ENCODE assay signal across 8 cellular contexts in the genomic region with DNA sequence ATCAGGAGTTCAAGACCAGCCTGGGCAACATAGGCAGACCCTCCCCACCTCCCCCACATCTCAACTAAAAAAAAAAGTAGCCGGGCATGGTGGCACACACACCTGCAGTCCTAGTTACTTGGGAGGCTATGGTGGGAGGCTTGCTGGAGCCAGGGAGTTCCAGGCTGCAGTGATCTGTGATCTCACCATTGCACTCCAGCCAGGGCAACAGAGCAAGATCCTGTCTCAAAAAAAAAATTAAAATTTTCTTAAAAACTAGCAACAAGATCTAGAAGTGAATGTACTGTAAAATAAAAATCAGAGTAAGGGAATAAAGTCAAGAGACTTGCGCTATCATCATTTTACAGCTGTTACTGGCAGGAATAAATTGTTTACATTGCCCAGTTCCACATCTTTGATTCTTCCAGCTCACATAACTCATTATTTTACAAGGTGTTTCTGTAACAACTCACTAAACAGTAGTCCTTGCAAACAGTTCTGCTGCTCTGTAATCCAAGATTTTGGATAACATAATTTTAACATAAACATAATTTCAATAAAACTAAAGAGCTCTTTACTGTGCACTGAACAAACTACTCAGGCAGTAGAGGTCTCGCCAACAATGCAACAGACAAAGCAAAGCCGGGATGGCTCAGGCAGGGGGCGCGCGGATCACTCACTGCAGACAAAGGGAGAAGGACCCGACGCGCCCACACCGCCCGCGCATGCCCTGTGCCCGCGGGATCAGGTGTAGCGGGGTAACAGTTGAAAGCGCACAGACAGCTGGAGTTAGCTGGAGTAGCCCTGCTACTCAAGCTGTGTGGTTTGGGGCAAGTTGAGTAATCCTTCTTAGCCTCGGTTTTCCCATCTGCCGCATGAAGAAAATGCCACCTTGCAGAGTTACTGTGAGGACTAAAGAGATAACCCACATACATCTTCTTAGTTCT.
DNase-seq lines count a peak whose midpoint lies in the region; ATAC-seq and TF ChIP-seq lines count a peak whose summit lies in the region.

No MANE protein-coding gene starts in this region.

- H3K9me3 ChIP-seq in Karpas-422 (ENCODE audit: low read length) (no peaks in the 10 kb centered on the region), PC-3 (ENCODE audit: low read length) (no peaks in the 10 kb centered on the region), uterus (no peaks in the 10 kb centered on the region)

- intact Hi-C loops in PC-3 (cut with micrococcal nuclease) = loop anchor here (1.0 to 10.0 kb wide), 3 partner anchors 209 to 596 kb away; no protein-coding TSS in a partner anchor
- intact Hi-C loops in uterus (cut with DNase I; ENCODE audit: low total_unique reads) = no loop called here

- H3K4me3 Mint-ChIP-seq in activated T-cell treated with anti-CD3 and anti-CD28 coated beads, Interleukin-2, amount 50 U/mL, for 4 hours = no peak overlapping the region

- peaks cover 4% of the 10 kb centered on the region for H3F3A ChIP-seq in PC-3 (ENCODE audit: low read length, unreplicated experiment)

- H2AFZ ChIP-seq in Karpas-422 (ENCODE audit: low read length) = no peak overlapping the region
- peak overlapping the region; percentile 45 for H2AFZ ChIP-seq in PC-3 (ENCODE audit: low read length)

- no peak overlapping the region for H3K27ac ChIP-seq in Karpas-422 (ENCODE audit: low read length)
- H3K27ac ChIP-seq in PC-3 (ENCODE audit: low read length) = no peak overlapping the region
- no peak overlapping the region for H3K27ac ChIP-seq in uterus

- H3K4me3 ChIP-seq in Karpas-422 (ENCODE audit: low read length) (no peak overlapping the region), PC-3 (ENCODE audit: low read length) (peak overlapping the region; percentile 42; the same call in 1 of the 2 replicates), fibroblast of villous mesenchyme (ENCODE audit: low read depth, low read length) (no peak overlapping the region), uterus (no peak overlapping the region)

- H3K9ac ChIP-seq in Karpas-422 (ENCODE audit: low read length) (no peak overlapping the region), PC-3 (ENCODE audit: low read length) (no peak overlapping the region)

- BruUV-seq in PC-3 (replicated peaks; lab: Mats Ljungman, UMichigan) = no TSS peak

- no peak for TF ChIP-seq POLR2A in uterus (IDR thresholded peaks at IDR 0.05)

- H3K36me3 Mint-ChIP-seq in activated T-cell treated with anti-CD3 and anti-CD28 coated beads, Interleukin-2, amount 50 U/mL, for 4 hours (ENCODE audit: insufficient read depth) = no peaks in the 10 kb centered on the region

- no peaks in the 10 kb centered on the region for H3K9me3 Mint-ChIP-seq in activated T-cell treated with anti-CD3 and anti-CD28 coated beads, Interleukin-2, amount 50 U/mL, for 4 hours

- DNase-seq in DMS79 treated with DMSO at 0.1 percent for 48 hours (lab: John Stamatoyannopoulos, UW) = peak; percentile 82
- peak; percentile 84 for DNase-seq in Karpas-422
- DNase-seq in PC-3 = peak; percentile 69
- peak; percentile 81 for DNase-seq in activated T-cell treated with anti-CD3 and anti-CD28 coated beads, Interleukin-2, amount 50 U/mL, for 4 hours
- peak; percentile 24 for DNase-seq in fibroblast of villous mesenchyme (ENCODE audit: low read depth)
- DNase-seq in pons (ENCODE audit: low spot score) = peak; percentile 72
- DNase-seq in uterus = peak; percentile 24 to 41

- ATAC-seq in GM21737 (IDR thresholded peaks at IDR 0.05; ENCODE audit: unreplicated experiment) (peak; percentile 94), PC-3 (peak; percentile 92)
- peak; percentile 99 to 100 for ATAC-seq in activated T-cell treated with anti-CD3 and anti-CD28 coated beads, Interleukin-2, amount 50 U/mL, for 4 hours

- no peak overlapping the region for H3K4me2 ChIP-seq in Karpas-422 (ENCODE audit: low read depth, low read length, poor library complexity, severe bottlenecking)
- peak overlapping the region; percentile 27 for H3K4me2 ChIP-seq in PC-3 (ENCODE audit: low read length)

- H3K4me1 Mint-ChIP-seq in activated T-cell treated with anti-CD3 and anti-CD28 coated beads, Interleukin-2, amount 50 U/mL, for 4 hours (ENCODE audit: low read depth) = peaks cover 7% of the 10 kb centered on the region

- no peaks in the 10 kb centered on the region for H3K27me3 ChIP-seq in Karpas-422 (ENCODE audit: low read length)
- no peaks in the 10 kb centered on the region for H3K27me3 ChIP-seq in PC-3 (ENCODE audit: low read length)
- H3K27me3 ChIP-seq in uterus = peaks cover 0 to 26% of the 10 kb centered on the region in 2 donors

- no peaks in the 10 kb centered on the region for H3K4me1 ChIP-seq in Karpas-422 (ENCODE audit: low read length)
- H3K4me1 ChIP-seq in PC-3 (ENCODE audit: insufficient read depth, low read length) = peaks cover 30% of the 10 kb centered on the region
- H3K4me1 ChIP-seq in uterus = no peaks in the 10 kb centered on the region

- H3K27me3 Mint-ChIP-seq in activated T-cell treated with anti-CD3 and anti-CD28 coated beads, Interleukin-2, amount 50 U/mL, for 4 hours (ENCODE audit: low read depth) = peaks cover 47% of the 10 kb centered on the region

- H3K79me2 ChIP-seq in Karpas-422 (ENCODE audit: low read length) = no peaks in the 10 kb centered on the region
- H3K79me2 ChIP-seq in PC-3 (ENCODE audit: low read length) = no peaks in the 10 kb centered on the region

- H3K9me2 ChIP-seq in Karpas-422 (replicated peaks; ENCODE audit: insufficient read depth, low read length) (no peaks in the 10 kb centered on the region), PC-3 (replicated peaks; ENCODE audit: low read length) (no peaks in the 10 kb centered on the region)

- no peaks in the 10 kb centered on the region for H4K20me1 ChIP-seq in Karpas-422 (ENCODE audit: insufficient read depth, low read depth, low read length)
- H4K20me1 ChIP-seq in PC-3 (ENCODE audit: low read length) = no peaks in the 10 kb centered on the region

- H3K36me3 ChIP-seq in Karpas-422 (ENCODE audit: insufficient read depth, low read length) = no peaks in the 10 kb centered on the region
- no peaks in the 10 kb centered on the region for H3K36me3 ChIP-seq in PC-3 (ENCODE audit: low read depth, low read length)
- H3K36me3 ChIP-seq in uterus = no peaks in the 10 kb centered on the region

- CTCF ChIA-PET in PC-3 (lab: Charles Lee) = interaction anchor here (1.0 kb wide), 2 partner anchors 87 to 120 kb away, joined by 3 read pairs; no protein-coding TSS in a partner anchor

- TF ChIP-seq CTCF in PC-3 (conservative IDR thresholded peaks at IDR 0.05; ENCODE audit: low read depth, low read length) (peak; percentile 71), fibroblast of villous mesenchyme (IDR thresholded peaks at IDR 0.05; ENCODE audit: insufficient read depth, low read depth, low read length) (peak; percentile 42), uterus (IDR thresholded peaks at IDR 0.05) (peak in 2 of 4 experiments; percentile 26 to 28)

- POLR2A ChIA-PET in PC-3 (lab: Charles Lee; ENCODE audit: unreplicated experiment) = interaction anchor here (0.6 kb wide), 2 partner anchors 82 to 120 kb away, joined by 3 to 4 read pairs; no protein-coding TSS in a partner anchor

Comparison
In these comparisons a context has a peak if more than half of its experiments do, and no peak if none do; other contexts are left out.
1. DNase-seq: peak in every context shown above with its lines; median percentile 84 in Karpas-422; 82 in DMS79 treated with DMSO at 0.1 percent for 48 hours; 81 in activated T-cell treated with anti-CD3 and anti-CD28 coated beads, Interleukin-2, amount 50 U/mL, for 4 hours; 72 in pons; 69 in PC-3; 32 in uterus; 24 in fibroblast of villous mesenchyme.